In the genomic region with DNA sequence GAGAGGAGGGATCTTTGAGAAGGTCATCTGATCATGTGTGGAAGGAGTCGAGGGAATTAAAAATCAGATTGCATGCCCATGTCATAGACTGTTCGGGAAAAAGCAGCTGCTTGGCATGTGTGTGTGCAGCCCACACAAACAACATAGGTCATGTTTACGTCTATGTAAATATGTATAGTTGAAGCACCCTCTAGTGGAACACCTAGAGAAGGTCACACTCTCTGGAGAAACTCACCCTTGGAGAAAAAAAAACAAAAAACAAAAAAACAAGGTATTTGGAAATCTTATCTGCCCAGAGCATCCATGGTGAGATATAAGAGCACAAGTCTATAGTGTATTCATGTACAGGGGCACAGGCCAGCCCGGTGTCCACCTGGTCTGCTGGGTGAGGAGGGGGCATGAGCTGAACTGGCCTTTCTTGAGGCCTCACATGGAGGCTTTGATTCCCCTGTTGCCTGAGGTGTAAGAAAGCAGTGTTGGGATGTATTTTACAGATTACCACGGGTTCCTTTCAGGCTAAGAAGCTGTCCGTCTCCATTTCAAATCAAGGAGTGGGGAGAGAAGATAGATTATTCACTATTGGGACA, we compare ENCODE assay signal across 8 cellular contexts.
A peak's percentile ranks its signal among the peaks of the same experiment; 100 is the strongest.
DNase-seq lines count a peak whose midpoint lies in the region; ATAC-seq, FAIRE-seq and TF ChIP-seq lines count a peak whose summit lies in the region.

No MANE protein-coding gene starts in this region.

- intact Hi-C loops in GM12878 (cut with micrococcal nuclease; ENCODE audit: unreplicated experiment), result loop anchor here (1.0 to 10.0 kb wide), 6 partner anchors 64 to 810 kb away; no protein-coding TSS in a partner anchor

- H3K79me2 ChIP-seq in GM12878 (ENCODE audit: control insufficient read depth, insufficient read depth, low read length), result no peaks in the 10 kb centered on the region

- WGBS in GM12878 (ENCODE audit: insufficient coverage, insufficient replicate concordance, low lambda C conversion rate, missing lambda C conversion rate), result 29% methylated on average over 6 of the region's 6 CpGs

- CTCF ChIA-PET in GM12878 (lab: Yijun Ruan, JAX), result interaction anchor here (0.6 to 2.7 kb wide), 25 partner anchors 8 to 812 kb away, joined by 3 to 32 read pairs (median 5); no protein-coding TSS in a partner anchor

- no peaks in the 10 kb centered on the region for H3K27me3 ChIP-seq in GM12878 (replicated peaks in 1 of 2; ENCODE audit: control insufficient read depth in 2 of 2, insufficient read depth in 2 of 2, low read length in 1 of 2)

- no peak overlapping the region for H3K4me3 ChIP-seq in GM12878

- peaks cover 3% of the 10 kb centered on the region for H3K27me3 Mint-ChIP-seq in progenitor cell of endocrine pancreas

- SMC1A ChIA-PET in GM12878 (lab: Charles Lee; ENCODE audit: uncharacterized antibody, unreplicated experiment), result interaction anchor here (0.6 to 2.7 kb wide), 23 partner anchors 10 to 812 kb away, joined by 3 to 21 read pairs (median 4); no protein-coding TSS in a partner anchor

- peak; percentile 35 for DNase-seq in COR-L47 (lab: John Stamatoyannopoulos, UW)
- peak; percentile 16 for DNase-seq in GM19238 (ENCODE audit: insufficient read length, low spot score)
- DNase-seq in GM12878 (ENCODE audit: low read depth, low spot score), result no peak
- no peak for DNase-seq in progenitor cell of endocrine pancreas (ENCODE audit: low spot score, unreplicated experiment)
- no peak for DNase-seq in hypothalamus (lab: John Stamatoyannopoulos, UW)

- TF ChIP-seq RAD21 in GM12878 (IDR thresholded peaks at IDR 0.05; ENCODE audit: insufficient read depth, low read depth, low read length), result peak; percentile 85

- peak; percentile 73 for TF ChIP-seq CTCF in LNCAP (IDR thresholded peaks at IDR 0.05)
- peak; percentile 56 to 65 (median 57) for TF ChIP-seq CTCF in GM12878 (IDR thresholded peaks at IDR 0.05 in 2 of 3, conservative IDR thresholded peaks at IDR 0.05 in 1 of 3; ENCODE audit: control insufficient read depth in 2 of 3, extremely low read depth in 1 of 3, insufficient read depth in 1 of 3, low read depth in 3 of 3, low read length in 3 of 3)
- peak; percentile 65 for TF ChIP-seq CTCF in progenitor cell of endocrine pancreas (IDR thresholded peaks at IDR 0.05; ENCODE audit: unreplicated experiment)

- no peak overlapping the region for H3K4me2 ChIP-seq in GM12878 (ENCODE audit: control insufficient read depth, insufficient read depth)

- H3K4me1 Mint-ChIP-seq in progenitor cell of endocrine pancreas (ENCODE audit: low read depth), result no peaks in the 10 kb centered on the region

- no peaks in the 10 kb centered on the region for H4K20me1 ChIP-seq in GM12878 (ENCODE audit: control insufficient read depth, insufficient read depth)

- in situ Hi-C loops in GM12878 (cut with MboI), result loop anchor here (25.0 kb wide), 1 partner anchor 820 kb away; no protein-coding TSS in a partner anchor

- peaks cover 2% of the 10 kb centered on the region for H3K9me3 Mint-ChIP-seq in progenitor cell of endocrine pancreas (ENCODE audit: low read depth)

- peaks cover 3% of the 10 kb centered on the region for H3K4me1 ChIP-seq in GM12878 (ENCODE audit: control insufficient read depth, insufficient read depth, low read length)

- H3K27ac ChIP-seq in GM12878 (ENCODE audit: control insufficient read depth, insufficient read depth), result no peak overlapping the region

- no peak for TF ChIP-seq POLR2A in GM12878 (IDR thresholded peaks at IDR 0.05; ENCODE audit: low read depth, low read length)

- H3K36me3 ChIP-seq in GM12878 (ENCODE audit: control insufficient read depth in 2 of 2, insufficient read depth in 2 of 2, low read length in 1 of 2), result no peaks in the 10 kb centered on the region

- POLR2A ChIA-PET in GM12878 (lab: Charles Lee), result no interaction called here

- no peaks in the 10 kb centered on the region for H3K36me3 Mint-ChIP-seq in progenitor cell of endocrine pancreas (ENCODE audit: insufficient read depth)

- BruUV-seq in GM12878 (replicated peaks; lab: Mats Ljungman, UMichigan), result no TSS peak

- H3K9me3 ChIP-seq in GM12878 (replicated peaks; ENCODE audit: control insufficient read depth, insufficient read depth, low read length), result no peaks in the 10 kb centered on the region

- peak; percentile 69 for FAIRE-seq in GM12878 (lab: Jason Lieb, UNC)

- peak overlapping the region; percentile 69 for H2AFZ ChIP-seq in GM12878 (ENCODE audit: control insufficient read depth, low read depth, low read length)

- RAD21 ChIA-PET in GM12878 (lab: Charles Lee; ENCODE audit: unreplicated experiment), result interaction anchor here (0.5 to 2.6 kb wide), 12 partner anchors 25 to 1296 kb away, joined by 3 to 28 read pairs (median 5); no protein-coding TSS in a partner anchor

- no peak overlapping the region for H3K4me3 Mint-ChIP-seq in progenitor cell of endocrine pancreas (ENCODE audit: low read depth)

- ATAC-seq in GM12878 (peak; percentile 94), HG02884 (IDR thresholded peaks at IDR 0.05; ENCODE audit: unreplicated experiment) (no peak), HG03460 (IDR thresholded peaks at IDR 0.05; ENCODE audit: unreplicated experiment) (no peak)

- no peak overlapping the region for H3K27ac Mint-ChIP-seq in progenitor cell of endocrine pancreas

- no peak overlapping the region for H3K9ac ChIP-seq in GM12878 (ENCODE audit: control insufficient read depth, insufficient read depth, low read length)

- TF ChIP-seq EP300 in GM12878 (IDR thresholded peaks at IDR 0.05; ENCODE audit: borderline replicate concordance in 1 of 2, control insufficient read depth in 1 of 2, low read depth in 2 of 2, low read length in 2 of 2), result no peak

TF ChIP-seq in GM12878, 131 proteins besides CTCF, POLR2A, EP300 and RAD21 (continues in another document):
- TF ChIP-seq SMC3 (IDR thresholded peaks at IDR 0.05; ENCODE audit: borderline replicate concordance, low read length) (peak; percentile 93), GATAD2B (conservative IDR thresholded peaks at IDR 0.05; ENCODE audit: low read depth) (no peak), FOS (IDR thresholded peaks at IDR 0.05; ENCODE audit: borderline replicate concordance, extremely low read depth, insufficient read length) (no peak), IKZF1 (conservative IDR thresholded peaks at IDR 0.05) (no peak), ZSCAN29 (IDR thresholded peaks at IDR 0.05) (no peak), SREBF2 (IDR thresholded peaks at IDR 0.05; ENCODE audit: low read length) (no peak), POU2F2 (IDR thresholded peaks at IDR 0.05; ENCODE audit: borderline replicate concordance, low read depth, low read length) (peak; percentile 75; the same call in 1 of the 3 replicates), NFXL1 (IDR thresholded peaks at IDR 0.05; ENCODE audit: borderline replicate concordance) (no peak), ZNF687 (IDR thresholded peaks at IDR 0.05) (no peak), ATF7 (IDR thresholded peaks at IDR 0.05; ENCODE audit: low read depth) (no peak)
- TF ChIP-seq, protein P1, sequence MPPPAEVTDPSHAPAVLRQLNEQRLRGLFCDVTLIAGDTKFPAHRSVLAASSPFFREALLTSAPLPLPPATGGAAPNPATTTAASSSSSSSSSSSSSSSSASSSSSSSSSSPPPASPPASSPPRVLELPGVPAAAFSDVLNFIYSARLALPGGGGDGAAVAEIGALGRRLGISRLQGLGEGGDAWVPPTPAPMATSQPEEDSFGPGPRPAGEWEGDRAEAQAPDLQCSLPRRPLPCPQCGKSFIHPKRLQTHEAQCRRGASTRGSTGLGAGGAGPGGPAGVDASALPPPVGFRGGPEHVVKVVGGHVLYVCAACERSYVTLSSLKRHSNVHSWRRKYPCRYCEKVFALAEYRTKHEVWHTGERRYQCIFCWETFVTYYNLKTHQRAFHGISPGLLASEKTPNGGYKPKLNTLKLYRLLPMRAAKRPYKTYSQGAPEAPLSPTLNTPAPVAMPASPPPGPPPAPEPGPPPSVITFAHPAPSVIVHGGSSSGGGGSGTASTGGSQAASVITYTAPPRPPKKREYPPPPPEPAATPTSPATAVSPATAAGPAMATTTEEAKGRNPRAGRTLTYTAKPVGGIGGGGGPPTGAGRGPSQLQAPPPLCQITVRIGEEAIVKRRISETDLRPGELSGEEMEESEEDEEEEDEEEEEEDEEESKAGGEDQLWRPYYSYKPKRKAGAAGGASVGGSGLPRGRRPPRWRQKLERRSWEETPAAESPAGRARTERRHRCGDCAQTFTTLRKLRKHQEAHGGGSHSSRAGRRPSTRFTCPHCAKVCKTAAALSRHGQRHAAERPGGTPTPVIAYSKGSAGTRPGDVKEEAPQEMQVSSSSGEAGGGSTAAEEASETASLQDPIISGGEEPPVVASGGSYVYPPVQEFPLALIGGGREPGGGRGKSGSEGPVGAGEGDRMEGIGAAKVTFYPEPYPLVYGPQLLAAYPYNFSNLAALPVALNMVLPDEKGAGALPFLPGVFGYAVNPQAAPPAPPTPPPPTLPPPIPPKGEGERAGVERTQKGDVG (CRISPR knock-in tag; IDR thresholded peaks at IDR 0.05), result no peak

Comparison
In these comparisons a context has a peak if more than half of its experiments do, and no peak if none do; other contexts are left out.
1. DNase-seq: peak in COR-L47 (single experiment) and GM19238 (single experiment); none in GM12878 (single experiment), progenitor cell of endocrine pancreas (single experiment) and hypothalamus (0 of 51).
2. Peak in every context shown above with its lines, with median percentiles within 50 percentile points of each other: CTCF ChIP-seq.